Comparison of ENCODE assay signal across 34 cellular contexts in genomic region chr5:120380644-120381043, GRCh38.
DNase-seq lines count a peak whose midpoint lies in the region; ATAC-seq, FAIRE-seq and TF ChIP-seq lines count a peak whose summit lies in the region.
"Had no signal": no experiment of that assay in that cellular context is flagged by ENCODE, and none has a peak within 500 bp of the region (broad histone marks: within the 10 kb centered on the region; RNA-seq: fewer than 3 reads in every experiment).

No MANE protein-coding gene starts in this region.

- no peaks in the 10 kb centered on the region for H3K4me1 ChIP-seq in HepG2 (ENCODE audit: insufficient read depth, low read length)
- no peaks in the 10 kb centered on the region for H3K4me1 ChIP-seq in right lobe of liver
- no peaks in the 10 kb centered on the region for H3K4me1 ChIP-seq in A549
- H3K4me1 ChIP-seq in IMR-90 (ENCODE audit: control insufficient read depth, insufficient read depth, low read length) = no peaks in the 10 kb centered on the region
- no peaks in the 10 kb centered on the region for H3K4me1 ChIP-seq in K562 (replicated peaks in 1 of 2; ENCODE audit: control insufficient read depth in 2 of 2, insufficient read depth in 2 of 2, low read length in 2 of 2)
- H3K4me1 ChIP-seq: BE2C, BLaER1, Caco-2 had no signal

- TF ChIP-seq CTCF in HepG2 (CRISPR knock-in tag; IDR thresholded peaks at IDR 0.05) (no peak), right lobe of liver (IDR thresholded peaks at IDR 0.05) (no peak), A549 (IDR thresholded peaks at IDR 0.05) (no peak), IMR-90 (conservative IDR thresholded peaks at IDR 0.05; ENCODE audit: low read depth, low read length) (no peak), K562 (IDR thresholded peaks at IDR 0.05 in 2 of 3, conservative IDR thresholded peaks at IDR 0.05 in 1 of 3; ENCODE audit: insufficient read depth in 2 of 3, low read depth in 1 of 3, low read length in 3 of 3) (no peak)

- intact Hi-C loops in HepG2 (cut with micrococcal nuclease; ENCODE audit: unreplicated experiment) = no loop called here
- intact Hi-C loops in right lobe of liver (cut with DNase I) = no loop called here
- intact Hi-C loops in IMR-90 (cut with micrococcal nuclease) = loop anchor here (10.0 kb wide), 1 partner anchor 424 kb away; no protein-coding TSS in a partner anchor
- intact Hi-C loops in K562 (cut with micrococcal nuclease) = no loop called here

- in situ Hi-C loops in HepG2 (cut with HindIII; ENCODE audit: extremely low pct_ligation_motif_present, low pct_unique_long_range_greater_than_20kb) = no loop called here
- in situ Hi-C loops in IMR-90 (cut with MboI; ENCODE audit: low sequenced_read_pairs) = no loop called here
- in situ Hi-C loops in K562 (cut with MboI) = no loop called here

- TF ChIP-seq POLR2A in HepG2 (IDR thresholded peaks at IDR 0.05; ENCODE audit: insufficient read depth in 1 of 2, low read depth in 2 of 2, low read length in 2 of 2) (no peak), right lobe of liver (IDR thresholded peaks at IDR 0.05) (no peak), A549 (IDR thresholded peaks at IDR 0.05; ENCODE audit: low read length) (no peak), IMR-90 (IDR thresholded peaks at IDR 0.05; ENCODE audit: low read depth, low read length) (no peak), K562 (conservative IDR thresholded peaks at IDR 0.05) (no peak)

- H3K27me3 ChIP-seq in HepG2 (ENCODE audit: control insufficient read depth in 1 of 2, insufficient read depth in 2 of 2, low read length in 2 of 2) (no peaks in the 10 kb centered on the region), right lobe of liver (no peaks in the 10 kb centered on the region), IMR-90 (ENCODE audit: control insufficient read depth, insufficient read depth, low read length) (no peaks in the 10 kb centered on the region), K562 (ENCODE audit: control insufficient read depth in 2 of 2, insufficient read depth in 2 of 2, low read length in 2 of 2) (no peaks in the 10 kb centered on the region)
- H3K27me3 ChIP-seq: BE2C; BLaER1; BLaER1 treated with 17β-estradiol and CSF1 and Interleukin-3, amounts not matched to agents 10 nM and 100 nM had no signal

- H3K9me3 ChIP-seq in HepG2 (ENCODE audit: low read length) (no peaks in the 10 kb centered on the region), right lobe of liver (no peaks in the 10 kb centered on the region), A549 (no peaks in the 10 kb centered on the region), IMR-90 (ENCODE audit: control insufficient read depth, insufficient read depth, low read length) (peaks cover 7% of the 10 kb centered on the region), K562 (replicated peaks; ENCODE audit: control insufficient read depth, insufficient read depth, low read depth, low read length) (no peaks in the 10 kb centered on the region; the same call in 1 of the 2 replicates)
- H3K9me3 ChIP-seq: BE2C, Caco-2 had no signal

- no peak for TF ChIP-seq RAD21 in HepG2 (CRISPR knock-in tag; IDR thresholded peaks at IDR 0.05)
- TF ChIP-seq RAD21 in A549 (conservative IDR thresholded peaks at IDR 0.05 in 1 of 2, IDR thresholded peaks at IDR 0.05 in 1 of 2) = no peak
- no peak for TF ChIP-seq RAD21 in IMR-90 (IDR thresholded peaks at IDR 0.05; ENCODE audit: low read length)
- no peak for TF ChIP-seq RAD21 in K562 (CRISPR knock-in tag; conservative IDR thresholded peaks at IDR 0.05 in 1 of 2, IDR thresholded peaks at IDR 0.05 in 1 of 2)

- no peak overlapping the region for H2BK5ac ChIP-seq in IMR-90 (ENCODE audit: low read depth, low read length, poor library complexity, severe bottlenecking)

- H3K4me2 ChIP-seq in HepG2 (ENCODE audit: low read depth, low read length) (no peak overlapping the region), A549 (no peak overlapping the region), IMR-90 (ENCODE audit: low read depth, low read length) (no peak overlapping the region), K562 (ENCODE audit: insufficient read depth, low read length) (no peak overlapping the region)
- H3K4me2 ChIP-seq: BLaER1; BLaER1 treated with 17β-estradiol and CSF1 and Interleukin-3, amounts not matched to agents 10 nM and 100 nM had no signal

- no peak overlapping the region for H2AK9ac ChIP-seq in IMR-90 (replicated peaks; ENCODE audit: low read depth, low read length, poor library complexity)

- 3% methylated on average over 1 of the region's 1 CpG for WGBS in HepG2 (ENCODE audit: low lambda C conversion rate)
- 73% methylated on average over 1 of the region's 1 CpG for WGBS in right lobe of liver (ENCODE audit: insufficient coverage, low coverage, low lambda C conversion rate, missing lambda C conversion rate)
- 9% methylated on average over 1 of the region's 1 CpG for WGBS in A549 (ENCODE audit: missing lambda C conversion rate)
- WGBS in IMR-90 (ENCODE audit: extremely low coverage in 2 of 2, insufficient read length in 1 of 2), 2 experiments = no CpG with 5 or more reads among the region's 1 CpG
- 0% methylated on average over 1 of the region's 1 CpG for WGBS in K562 (ENCODE audit: insufficient coverage, low coverage, missing lambda C conversion rate)

- dilution Hi-C loops in IMR-90 (cut with HindIII; ENCODE audit: low sequenced_read_pairs, unreplicated experiment) = no loop called here

- no peak overlapping the region for H3K56ac ChIP-seq in IMR-90 (ENCODE audit: extremely low read depth, insufficient read depth, low read length)

- no peak overlapping the region for H4K8ac ChIP-seq in IMR-90 (ENCODE audit: low read depth in 2 of 2, low read length in 2 of 2)

- H4K20me1 ChIP-seq in HepG2 (ENCODE audit: insufficient read depth, low read length) (no peaks in the 10 kb centered on the region), IMR-90 (ENCODE audit: insufficient read depth, low read length) (no peaks in the 10 kb centered on the region), K562 (replicated peaks; ENCODE audit: control insufficient read depth, insufficient read depth, low read length) (no peaks in the 10 kb centered on the region)
- H4K20me1 ChIP-seq: BLaER1; BLaER1 treated with 17β-estradiol and CSF1 and Interleukin-3, amounts not matched to agents 10 nM and 100 nM had no signal

- H3K4ac ChIP-seq in IMR-90 (ENCODE audit: low read depth, low read length) = no peak overlapping the region

- FAIRE-seq in HepG2 (lab: Jason Lieb, UNC) (no peak), A549 (lab: Jason Lieb, UNC) (no peak), K562 (lab: Jason Lieb, UNC) (no peak)
- FAIRE-seq: A204.1, D721Med had no signal

- H3K9ac ChIP-seq in HepG2 (ENCODE audit: insufficient read depth, low read depth, low read length) = no peak overlapping the region
- no peak overlapping the region for H3K9ac ChIP-seq in IMR-90 (ENCODE audit: low read depth, low read length)
- H3K9ac ChIP-seq in K562 (ENCODE audit: insufficient read depth in 1 of 2, low read depth in 2 of 2, low read length in 2 of 2) = no peak overlapping the region
- H3K9ac ChIP-seq: BLaER1; BLaER1 treated with 17β-estradiol and CSF1 and Interleukin-3, amounts not matched to agents 10 nM and 100 nM had no signal

- ATAC-seq in HepG2 = no peak
- ATAC-seq in right lobe of liver = no peak
- ATAC-seq in A549 = no peak
- ATAC-seq in IMR-90 (ENCODE audit: low read depth) = no peak
- ATAC-seq in K562 = no peak
- no peak for ATAC-seq in GM18517 (IDR thresholded peaks at IDR 0.05; ENCODE audit: unreplicated experiment)
- ATAC-seq in GM19023 (IDR thresholded peaks at IDR 0.05; ENCODE audit: unreplicated experiment) = no peak
- ATAC-seq: CD8-positive, alpha-beta T cell had no signal

- no peak overlapping the region for H4K91ac ChIP-seq in IMR-90 (ENCODE audit: insufficient read depth, low read depth, low read length)

- POLR2A ChIA-PET in HepG2 (lab: Yijun Ruan, JAX) (no interaction called here), A549 (lab: Yijun Ruan, JAX) (no interaction called here), IMR-90 (lab: Charles Lee; ENCODE audit: unreplicated experiment) (no interaction called here), K562 (lab: Yijun Ruan, JAX) (no interaction called here)

- H3K4me3 ChIP-seq in HepG2 (replicated peaks in 1 of 3; ENCODE audit: insufficient read depth in 1 of 3, low read depth in 2 of 3, low read length in 3 of 3) (no peak overlapping the region), right lobe of liver (no peak overlapping the region), A549 (no peak overlapping the region), IMR-90 (ENCODE audit: insufficient read depth, low read depth, low read length) (no peak overlapping the region), K562 (no peak overlapping the region)
- H3K4me3 ChIP-seq: BLaER1; BLaER1 treated with 17β-estradiol and CSF1 and Interleukin-3, amounts not matched to agents 10 nM and 100 nM had no signal

- H3K9me1 ChIP-seq in IMR-90 (ENCODE audit: insufficient read depth, low read length) (no peaks in the 10 kb centered on the region), K562 (ENCODE audit: control insufficient read depth, insufficient read depth, low read length) (no peaks in the 10 kb centered on the region)

- DNase-seq in HepG2 (ENCODE audit: low spot score) = no peak
- no peak for DNase-seq in right lobe of liver
- no peak for DNase-seq in A549 (ENCODE audit: low read depth in 1 of 2, low spot score in 1 of 2)
- no peak for DNase-seq in IMR-90
- DNase-seq in K562 (ENCODE audit: extremely low read depth in 1 of 4, low spot score in 3 of 4) = no peak
- no peak for DNase-seq in germinal center (ENCODE audit: low spot score)
- DNase-seq: 8988T; ACHN; AML-193; BE2C; C1 segment of cervical spinal cord; Caco-2; Calu3; CD4-positive, alpha-beta memory T cell; CD4-positive, alpha-beta T cell; CD4-positive, CD25-positive, alpha-beta regulatory T cell; CD8-positive, alpha-beta memory T cell; CD8-positive, alpha-beta T cell; COR-L47; DMS 273 treated with DMSO at 0.1 percent for 48 hours; DMS153; DMS53; DMS79; DMS79 treated with DMSO at 0.1 percent for 48 hours; DND-41; EL had no signal

- TF ChIP-seq EP300 in HepG2 (IDR thresholded peaks at IDR 0.05; ENCODE audit: low read depth in 2 of 2, low read length in 2 of 2) = no peak
- TF ChIP-seq EP300 in HepG2 (CRISPR knock-in tag; IDR thresholded peaks at IDR 0.05; ENCODE audit: borderline replicate concordance) = no peak
- no peak for TF ChIP-seq EP300 in A549 (IDR thresholded peaks at IDR 0.05)
- no peak for TF ChIP-seq EP300 in K562 (IDR thresholded peaks at IDR 0.05; ENCODE audit: low read length)

- no peak overlapping the region for H2BK120ac ChIP-seq in IMR-90 (ENCODE audit: low read depth, low read length)

- no peaks in the 10 kb centered on the region for H3K79me2 ChIP-seq in HepG2 (ENCODE audit: insufficient read depth, low read length)
- H3K79me2 ChIP-seq in K562 (ENCODE audit: control insufficient read depth, insufficient read depth, low read length) = no peaks in the 10 kb centered on the region

- H4K5ac ChIP-seq in IMR-90 (ENCODE audit: low read depth, low read length) = no peak overlapping the region

- no peak overlapping the region for H2BK20ac ChIP-seq in IMR-90 (ENCODE audit: low read depth, low read length)

- H2AFZ ChIP-seq in HepG2 (ENCODE audit: low read length) = no peak overlapping the region
- no peak overlapping the region for H2AFZ ChIP-seq in IMR-90 (replicated peaks; ENCODE audit: low read length, poor library complexity)
- no peak overlapping the region for H2AFZ ChIP-seq in K562 (ENCODE audit: low read depth, low read length)

- no peak overlapping the region for H3K14ac ChIP-seq in IMR-90 (replicated peaks; ENCODE audit: low read depth, low read length)

- no peak overlapping the region for H2AK5ac ChIP-seq in IMR-90 (ENCODE audit: low read depth, low read length)

- CTCF ChIA-PET in HepG2 (lab: Yijun Ruan, JAX; ENCODE audit: low intra/inter-chr PET ratio, low total read pairs) = no interaction called here
- CTCF ChIA-PET in A549 (lab: Yijun Ruan, JAX) = no interaction called here
- CTCF ChIA-PET in IMR-90 (lab: Yijun Ruan, JAX) = no interaction called here
- CTCF ChIA-PET in K562 (lab: Yijun Ruan, JAX; ENCODE audit: low intra/inter-chr PET ratio) = no interaction called here

- H3K18ac ChIP-seq in IMR-90 (ENCODE audit: low read depth, low read length) = no peak overlapping the region

- BruUV-seq in HepG2 (replicated peaks; lab: Mats Ljungman, UMichigan) = no TSS peak
- BruUV-seq in IMR-90 (replicated peaks; lab: Mats Ljungman, UMichigan) = no TSS peak
- no TSS peak for BruUV-seq in K562 (replicated peaks; lab: Mats Ljungman, UMichigan)

- H2BK15ac ChIP-seq in IMR-90 (ENCODE audit: low read depth, low read length) = no peak overlapping the region

- no peaks in the 10 kb centered on the region for H3K36me3 ChIP-seq in HepG2 (replicated peaks in 1 of 2; ENCODE audit: control insufficient read depth in 1 of 2, insufficient read depth in 2 of 2, low read length in 2 of 2)
- no peaks in the 10 kb centered on the region for H3K36me3 ChIP-seq in right lobe of liver
- no peaks in the 10 kb centered on the region for H3K36me3 ChIP-seq in IMR-90 (ENCODE audit: control insufficient read depth, insufficient read depth, low read length)
- no peaks in the 10 kb centered on the region for H3K36me3 ChIP-seq in K562 (ENCODE audit: control insufficient read depth, insufficient read depth, low read length)
- H3K36me3 ChIP-seq: BE2C, BLaER1 had no signal

- H3K23ac ChIP-seq in IMR-90 (ENCODE audit: low read depth, low read length) = no peak overlapping the region

- no peaks in the 10 kb centered on the region for H3K79me1 ChIP-seq in IMR-90 (ENCODE audit: low read depth in 1 of 2, low read length in 2 of 2)

- H3K27ac ChIP-seq in HepG2 (ENCODE audit: extremely low read length, insufficient read depth, low read length) = no peak overlapping the region
- H3K27ac ChIP-seq in right lobe of liver = no peak overlapping the region
- no peak overlapping the region for H3K27ac ChIP-seq in A549
- H3K27ac ChIP-seq in IMR-90 (ENCODE audit: insufficient read depth, low read length) = no peak overlapping the region
- H3K27ac ChIP-seq in K562 (ENCODE audit: extremely low read depth, low read depth, low read length) = no peak overlapping the region
- H3K27ac ChIP-seq: 22Rv1, BLaER1, C4-2B had no signal

Comparison
In these comparisons a context has a peak if more than half of its experiments do, and no peak if none do; other contexts are left out.
1. Of the 241 proteins assayed by ChIP-seq in both HepG2 and K562: peak only in HepG2: MAFK; only in K562: MAFG; in both: MAFF; in neither: 238.